In the genomic region with DNA sequence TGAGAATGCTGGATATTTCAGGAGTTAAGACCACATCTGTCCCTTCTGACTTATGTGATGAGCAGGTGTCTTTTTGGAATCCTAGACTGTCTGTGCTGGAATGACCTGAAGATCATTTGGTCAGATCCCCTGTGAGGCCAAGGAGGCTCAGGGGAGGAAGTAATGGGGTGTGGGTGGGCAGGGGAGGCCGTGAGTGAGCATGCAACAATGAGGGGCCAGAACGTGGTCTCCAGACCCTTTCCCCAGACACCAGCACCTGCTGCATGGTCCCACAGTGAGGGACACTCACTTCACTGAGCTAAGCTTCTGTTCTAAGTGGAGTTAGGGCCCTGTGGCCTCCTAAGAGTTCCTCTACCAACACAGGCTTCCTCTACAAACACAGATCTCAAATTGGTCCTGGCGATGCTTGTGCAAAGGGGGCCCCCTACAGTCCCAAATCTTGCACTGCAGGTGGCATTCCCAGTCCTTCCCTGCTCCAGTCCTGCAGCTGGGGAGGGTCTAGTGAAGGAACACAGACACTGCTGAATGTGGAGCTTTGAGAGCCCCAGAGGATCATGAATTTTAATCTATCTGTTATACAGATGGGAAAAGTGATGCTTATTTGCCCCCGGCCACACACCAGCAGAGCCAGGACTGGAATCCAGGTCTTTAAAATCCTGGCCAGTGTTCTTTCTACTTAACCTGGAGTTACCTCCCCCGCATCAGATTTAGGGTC, we compare ENCODE assay signal across 8 cellular contexts.
DNase-seq lines count a peak whose midpoint lies in the region; ATAC-seq, FAIRE-seq and TF ChIP-seq lines count a peak whose summit lies in the region.

No MANE protein-coding gene starts in this region.

- H3K79me2 ChIP-seq in OCI-LY1 (ENCODE audit: insufficient read depth, low read length), result no peaks in the 10 kb centered on the region
- H3K79me2 ChIP-seq in parathyroid adenoma, result no peaks in the 10 kb centered on the region

- H3K27ac ChIP-seq in OCI-LY1 (ENCODE audit: low read depth, low read length, poor library complexity, severe bottlenecking) (no peak overlapping the region), parathyroid adenoma (no peak overlapping the region)

- peak; percentile 96 for TF ChIP-seq RAD21 in Ishikawa (IDR thresholded peaks at IDR 0.05; ENCODE audit: low read depth)

- FAIRE-seq in D721Med (lab: Jason Lieb, UNC), result no peak

- peak; percentile 10 for DNase-seq in D721Med (ENCODE audit: insufficient read length, low spot score)
- peak; percentile 29 for DNase-seq in activated naive CD4-positive, alpha-beta T cell treated with anti-CD3 and anti-CD28 coated beads, Interleukin-2, amount 50 U/mL, for 16 hours
- DNase-seq in glomerular visceral epithelial cell (ENCODE audit: extremely low spot score), result peak; percentile 66
- DNase-seq in OCI-M2 (lab: John Stamatoyannopoulos, UW; ENCODE audit: unreplicated experiment), result no peak

- ATAC-seq in HG02678 (IDR thresholded peaks at IDR 0.05; ENCODE audit: unreplicated experiment), result no peak

- H3K36me3 ChIP-seq in OCI-LY1 (ENCODE audit: insufficient read depth, low read length) (no peaks in the 10 kb centered on the region), parathyroid adenoma (ENCODE audit: control insufficient read depth, insufficient read depth, low read length) (no peaks in the 10 kb centered on the region)

- H3K4me2 ChIP-seq in OCI-LY1 (ENCODE audit: low read length), result no peak overlapping the region
- no peak overlapping the region for H3K4me2 ChIP-seq in parathyroid adenoma (ENCODE audit: low read length)

- no peaks in the 10 kb centered on the region for H3K27me3 ChIP-seq in OCI-LY1 (ENCODE audit: insufficient read depth, low read length)
- H3K27me3 ChIP-seq in parathyroid adenoma (ENCODE audit: control insufficient read depth, insufficient read depth, low read length), result no peaks in the 10 kb centered on the region

- no peaks in the 10 kb centered on the region for H3K9me3 ChIP-seq in OCI-LY1 (ENCODE audit: low read length)
- H3K9me3 ChIP-seq in parathyroid adenoma (ENCODE audit: control insufficient read depth, low read length), result no peaks in the 10 kb centered on the region

- no peaks in the 10 kb centered on the region for H3F3A ChIP-seq in OCI-LY1 (ENCODE audit: insufficient read depth, low read length)

- H3K4me3 ChIP-seq in OCI-LY1 (ENCODE audit: low read depth, low read length, poor library complexity, severe bottlenecking) (no peak overlapping the region), parathyroid adenoma (ENCODE audit: low read depth, low read length) (no peak overlapping the region)

- H3K9ac ChIP-seq in OCI-LY1 (ENCODE audit: low read length) (no peak overlapping the region), parathyroid adenoma (no peak overlapping the region)

- H3K9me2 ChIP-seq in OCI-LY1 (ENCODE audit: low read depth, low read length), result no peaks in the 10 kb centered on the region

- H3K4me1 ChIP-seq in OCI-LY1 (ENCODE audit: insufficient read depth, low read length, severe bottlenecking) (peaks cover 35% of the 10 kb centered on the region), parathyroid adenoma (peaks cover 12% of the 10 kb centered on the region)

- TF ChIP-seq EP300 in Ishikawa (IDR thresholded peaks at IDR 0.05; ENCODE audit: borderline replicate concordance), result no peak

- H4K20me1 ChIP-seq in OCI-LY1 (ENCODE audit: insufficient read depth, low read length), result no peaks in the 10 kb centered on the region

- H2AFZ ChIP-seq in OCI-LY1 (ENCODE audit: low read length), result no peak overlapping the region
- no peak overlapping the region for H2AFZ ChIP-seq in parathyroid adenoma

- peak; percentile 97 for TF ChIP-seq CTCF in D721Med (IDR thresholded peaks at IDR 0.05; ENCODE audit: insufficient read depth, missing control alignments)
- peak; percentile 83 for TF ChIP-seq CTCF in OCI-LY1 (IDR thresholded peaks at IDR 0.05; ENCODE audit: low read length)
- TF ChIP-seq CTCF in parathyroid adenoma (IDR thresholded peaks at IDR 0.05), result peak; percentile 65

TF ChIP-seq in Ishikawa, 13 proteins besides CTCF, POLR2A, EP300 and RAD21:
- TF ChIP-seq, protein P1, sequence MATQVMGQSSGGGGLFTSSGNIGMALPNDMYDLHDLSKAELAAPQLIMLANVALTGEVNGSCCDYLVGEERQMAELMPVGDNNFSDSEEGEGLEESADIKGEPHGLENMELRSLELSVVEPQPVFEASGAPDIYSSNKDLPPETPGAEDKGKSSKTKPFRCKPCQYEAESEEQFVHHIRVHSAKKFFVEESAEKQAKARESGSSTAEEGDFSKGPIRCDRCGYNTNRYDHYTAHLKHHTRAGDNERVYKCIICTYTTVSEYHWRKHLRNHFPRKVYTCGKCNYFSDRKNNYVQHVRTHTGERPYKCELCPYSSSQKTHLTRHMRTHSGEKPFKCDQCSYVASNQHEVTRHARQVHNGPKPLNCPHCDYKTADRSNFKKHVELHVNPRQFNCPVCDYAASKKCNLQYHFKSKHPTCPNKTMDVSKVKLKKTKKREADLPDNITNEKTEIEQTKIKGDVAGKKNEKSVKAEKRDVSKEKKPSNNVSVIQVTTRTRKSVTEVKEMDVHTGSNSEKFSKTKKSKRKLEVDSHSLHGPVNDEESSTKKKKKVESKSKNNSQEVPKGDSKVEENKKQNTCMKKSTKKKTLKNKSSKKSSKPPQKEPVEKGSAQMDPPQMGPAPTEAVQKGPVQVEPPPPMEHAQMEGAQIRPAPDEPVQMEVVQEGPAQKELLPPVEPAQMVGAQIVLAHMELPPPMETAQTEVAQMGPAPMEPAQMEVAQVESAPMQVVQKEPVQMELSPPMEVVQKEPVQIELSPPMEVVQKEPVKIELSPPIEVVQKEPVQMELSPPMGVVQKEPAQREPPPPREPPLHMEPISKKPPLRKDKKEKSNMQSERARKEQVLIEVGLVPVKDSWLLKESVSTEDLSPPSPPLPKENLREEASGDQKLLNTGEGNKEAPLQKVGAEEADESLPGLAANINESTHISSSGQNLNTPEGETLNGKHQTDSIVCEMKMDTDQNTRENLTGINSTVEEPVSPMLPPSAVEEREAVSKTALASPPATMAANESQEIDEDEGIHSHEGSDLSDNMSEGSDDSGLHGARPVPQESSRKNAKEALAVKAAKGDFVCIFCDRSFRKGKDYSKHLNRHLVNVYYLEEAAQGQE (IDR thresholded peaks at IDR 0.05; ENCODE audit: low read depth), result no peak
- no peak for TF ChIP-seq CREB1 (IDR thresholded peaks at IDR 0.05; ENCODE audit: low read depth)
- no peak for TF ChIP-seq FOXM1 (IDR thresholded peaks at IDR 0.05; ENCODE audit: borderline replicate concordance, low read depth)
- TF ChIP-seq TCF12 (IDR thresholded peaks at IDR 0.05; ENCODE audit: low read depth), result no peak
- no peak for TF ChIP-seq CEBPB (IDR thresholded peaks at IDR 0.05)
- no peak for TF ChIP-seq TEAD4 (IDR thresholded peaks at IDR 0.05)
- no peak for TF ChIP-seq YY1 (IDR thresholded peaks at IDR 0.05; ENCODE audit: low read depth)
- TF ChIP-seq, protein P2, sequence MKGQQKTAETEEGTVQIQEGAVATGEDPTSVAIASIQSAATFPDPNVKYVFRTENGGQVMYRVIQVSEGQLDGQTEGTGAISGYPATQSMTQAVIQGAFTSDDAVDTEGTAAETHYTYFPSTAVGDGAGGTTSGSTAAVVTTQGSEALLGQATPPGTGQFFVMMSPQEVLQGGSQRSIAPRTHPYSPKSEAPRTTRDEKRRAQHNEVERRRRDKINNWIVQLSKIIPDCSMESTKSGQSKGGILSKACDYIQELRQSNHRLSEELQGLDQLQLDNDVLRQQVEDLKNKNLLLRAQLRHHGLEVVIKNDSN (IDR thresholded peaks at IDR 0.05), result no peak
- no peak for TF ChIP-seq NFIC (IDR thresholded peaks at IDR 0.05)
- TF ChIP-seq TAF1 (IDR thresholded peaks at IDR 0.05; ENCODE audit: low read depth), result no peak
- TF ChIP-seq ZBTB7A (IDR thresholded peaks at IDR 0.05; ENCODE audit: low read depth), result no peak
- TF ChIP-seq, protein P3, sequence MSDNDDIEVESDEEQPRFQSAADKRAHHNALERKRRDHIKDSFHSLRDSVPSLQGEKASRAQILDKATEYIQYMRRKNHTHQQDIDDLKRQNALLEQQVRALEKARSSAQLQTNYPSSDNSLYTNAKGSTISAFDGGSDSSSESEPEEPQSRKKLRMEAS (IDR thresholded peaks at IDR 0.05), result no peak
- TF ChIP-seq EGR1 (IDR thresholded peaks at IDR 0.05), result no peak
